ENCODE assay signal across 15 cellular contexts in genomic region chr3:74642876-74643275, GRCh38. TPM values are rescaled to one million over a fixed set of nuclear protein-coding genes. Genes with fewer than 3 reads are reported as not detected.
DNase-seq lines count a peak whose midpoint lies in the region; ATAC-seq and TF ChIP-seq lines count a peak whose summit lies in the region.
"Had no signal": no experiment of that assay in that cellular context is flagged by ENCODE, and none has a peak within 500 bp of the region (broad histone marks: within the 10 kb centered on the region; RNA-seq: fewer than 3 reads in every experiment).

No MANE protein-coding gene starts in this region.

- H3K27ac ChIP-seq in VCaP (peak overlapping the region; percentile 86), prostate gland (peak overlapping the region; percentile 75 to 76), dorsolateral prefrontal cortex (no peak overlapping the region)
- H3K27ac ChIP-seq: RWPE1 had no signal

- intact Hi-C loops in prostate gland (cut with DNase I) (no loop called here), dorsolateral prefrontal cortex (cut with DNase I) (no loop called here)
- intact Hi-C loops in activated CD8-positive, alpha-beta T cell treated with anti-CD3 and anti-CD28 coated beads for 36 hours (cut with micrococcal nuclease): no loop called here

- TF ChIP-seq POLR2A in prostate gland (IDR thresholded peaks at IDR 0.05): no peak

- CTCF ChIA-PET in activated CD8-positive, alpha-beta T cell treated with anti-CD3 and anti-CD28 coated beads for 36 hours (lab: Charles Lee): no interaction called here

- H3K27me3 Mint-ChIP-seq in activated CD8-positive, alpha-beta T cell treated with anti-CD3 and anti-CD28 coated beads for 36 hours: no peaks in the 10 kb centered on the region
- H3K27me3 Mint-ChIP-seq: CD4-positive, alpha-beta memory T cell had no signal

- TF ChIP-seq CTCF in VCaP (conservative IDR thresholded peaks at IDR 0.05) (no peak), fibroblast of mammary gland (conservative IDR thresholded peaks at IDR 0.05; ENCODE audit: control insufficient read depth, insufficient read depth, low read depth, low read length) (no peak), prostate gland (IDR thresholded peaks at IDR 0.05) (no peak), dorsolateral prefrontal cortex (IDR thresholded peaks at IDR 0.05 in 54 of 56, conservative IDR thresholded peaks at IDR 0.05 in 2 of 56; ENCODE audit: low read depth in 1 of 56, partially characterized antibody in 56 of 56) (no peak)
- no peak for TF ChIP-seq CTCF in activated CD8-positive, alpha-beta T cell treated with anti-CD3 and anti-CD28 coated beads for 36 hours (IDR thresholded peaks at IDR 0.05)

- no peaks in the 10 kb centered on the region for H3K9me3 ChIP-seq in prostate gland
- H3K9me3 ChIP-seq: BE2C had no signal

- peaks cover 6% of the 10 kb centered on the region for H3K9me3 Mint-ChIP-seq in activated CD8-positive, alpha-beta T cell treated with anti-CD3 and anti-CD28 coated beads for 36 hours

- WGBS in prostate gland: 73% methylated on average over 1 of the region's 1 CpG

- no peaks in the 10 kb centered on the region for H3K4me1 ChIP-seq in prostate gland (replicated peaks)

- ATAC-seq in activated CD8-positive, alpha-beta T cell treated with anti-CD3 and anti-CD28 coated beads for 36 hours: no peak
- no peak for ATAC-seq in HG03520 (IDR thresholded peaks at IDR 0.05; ENCODE audit: unreplicated experiment)
- ATAC-seq: HepG2 had no signal

- H3K27me3 ChIP-seq in prostate gland (replicated peaks; ENCODE audit: insufficient read depth): no peaks in the 10 kb centered on the region
- no peaks in the 10 kb centered on the region for H3K27me3 ChIP-seq in dorsolateral prefrontal cortex
- H3K27me3 ChIP-seq: BE2C had no signal

- POLR2A ChIA-PET in activated CD8-positive, alpha-beta T cell treated with anti-CD3 and anti-CD28 coated beads for 36 hours (lab: Charles Lee): no interaction called here

- DNase-seq in EL (peak; percentile 5), fibroblast of mammary gland (ENCODE audit: low read depth) (peak; percentile 61), prostate gland (ENCODE audit: low spot score) (no peak), dorsolateral prefrontal cortex (no peak)
- no peak for DNase-seq in activated CD8-positive, alpha-beta T cell treated with anti-CD3 and anti-CD28 coated beads for 36 hours
- DNase-seq: BE2C; CD4-positive, alpha-beta memory T cell; DMS79; MM.1S; NCI-H1105; NCI-H1694 treated with DMSO at 0.1 percent for 48 hours had no signal

- H3K36me3 ChIP-seq in prostate gland: no peaks in the 10 kb centered on the region
- H3K36me3 ChIP-seq: BE2C had no signal

- H3K4me1 Mint-ChIP-seq in activated CD8-positive, alpha-beta T cell treated with anti-CD3 and anti-CD28 coated beads for 36 hours (ENCODE audit: low read depth): no peaks in the 10 kb centered on the region
- H3K4me1 Mint-ChIP-seq: CD4-positive, alpha-beta memory T cell had no signal

- H3K4me3 Mint-ChIP-seq in activated CD8-positive, alpha-beta T cell treated with anti-CD3 and anti-CD28 coated beads for 36 hours: no peak overlapping the region
- H3K4me3 Mint-ChIP-seq: CD4-positive, alpha-beta memory T cell had no signal

- H3K36me3 Mint-ChIP-seq in activated CD8-positive, alpha-beta T cell treated with anti-CD3 and anti-CD28 coated beads for 36 hours (ENCODE audit: low read depth): no peaks in the 10 kb centered on the region
- H3K36me3 Mint-ChIP-seq: CD4-positive, alpha-beta memory T cell had no signal

- H3K4me3 ChIP-seq in fibroblast of mammary gland (ENCODE audit: control insufficient read depth, low read depth, low read length) (no peak overlapping the region), prostate gland (no peak overlapping the region), dorsolateral prefrontal cortex (no peak overlapping the region)

- H3K27ac Mint-ChIP-seq in activated CD8-positive, alpha-beta T cell treated with anti-CD3 and anti-CD28 coated beads for 36 hours: no peak overlapping the region
- H3K27ac Mint-ChIP-seq: CD4-positive, alpha-beta memory T cell had no signal

RNA-seq across cellular contexts. Expression of gene CNTN3, which starts 28.4 kb away (rescaled TPM):
- 1 to 10 TPM; 5.2 to 8.2 TPM for total RNA-seq in prostate gland
- total RNA-seq in dorsolateral prefrontal cortex: 10 to 100 TPM; 14.1 to 69.9 (median 36.9) TPM
- total RNA-seq in activated CD8-positive, alpha-beta T cell treated with anti-CD3 and anti-CD28 coated beads for 36 hours: not detected
- total RNA-seq: CD4-positive, alpha-beta memory T cell; HepG2 had no signal

Comparison
In these comparisons a context has a peak if more than half of its experiments do, and no peak if none do; other contexts are left out.
1. DNase-seq: peak in EL (single experiment) and fibroblast of mammary gland (single experiment); none in prostate gland (single experiment), dorsolateral prefrontal cortex (0 of 10) and activated CD8-positive, alpha-beta T cell treated with anti-CD3 and anti-CD28 coated beads for 36 hours (single experiment).
2. H3K27ac ChIP-seq: peak in VCaP (single experiment) and prostate gland (2 of 2); none in dorsolateral prefrontal cortex (0 of 59).
3. RNA of gene CNTN3, which starts 28.4 kb away (total RNA-seq): 14.1 to 69.9 TPM in dorsolateral prefrontal cortex and 5.2 to 8.2 TPM in prostate gland; not detected in activated CD8-positive, alpha-beta T cell treated with anti-CD3 and anti-CD28 coated beads for 36 hours; every median in the first group is over 4 times any median in the second.